In the genomic region with DNA sequence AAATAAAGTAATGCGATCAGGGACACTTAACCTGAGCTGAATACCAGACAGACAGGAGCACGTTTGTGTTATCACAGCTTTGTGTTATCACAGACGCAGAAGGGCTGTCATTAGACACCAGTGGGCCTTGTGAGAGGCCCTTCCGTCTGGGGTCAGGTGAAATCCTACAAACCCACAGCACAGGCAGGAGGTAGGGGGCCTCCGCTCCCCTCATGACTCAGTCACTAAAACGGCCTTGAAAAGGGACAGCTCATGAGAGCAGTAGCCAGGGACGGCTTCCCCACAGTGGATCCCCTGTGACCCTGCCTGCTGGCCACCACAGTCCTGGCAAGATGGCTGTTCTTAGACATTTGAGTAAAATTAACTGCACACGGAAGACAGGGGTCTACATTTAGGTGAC, we compare ENCODE assay signal across 1 cellular context.
TF ChIP-seq lines count a peak whose summit lies in the region.

No MANE protein-coding gene starts in this region.

TF ChIP-seq in H1, 55 proteins besides CTCF, POLR2A, EP300 and RAD21:
- TF ChIP-seq HDAC6 (IDR thresholded peaks at IDR 0.05; ENCODE audit: low read depth, low read length) (no peak), EZH2 (IDR thresholded peaks at IDR 0.05; ENCODE audit: low read depth, low read length, severe bottlenecking) (no peak), BCL11A (IDR thresholded peaks at IDR 0.05; ENCODE audit: low read depth in 2 of 2, low read length in 2 of 2) (no peak), TAF7 (optimal IDR thresholded peaks at IDR 0.05; ENCODE audit: borderline replicate concordance, low read depth, low read length) (no peak), GTF2F1 (IDR thresholded peaks at IDR 0.05; ENCODE audit: borderline replicate concordance, low read depth, low read length) (no peak), TCF12 (IDR thresholded peaks at IDR 0.05; ENCODE audit: low read depth, low read length) (no peak), CTBP2 (IDR thresholded peaks at IDR 0.05; ENCODE audit: borderline replicate concordance, insufficient read depth, insufficient read length, low read length) (no peak), SP4 (IDR thresholded peaks at IDR 0.05; ENCODE audit: low read length) (no peak)
